ENCODE assay signal across 30 cellular contexts in genomic region chr2:177669625-177670330, GRCh38.
A peak's percentile ranks its signal among the peaks of the same experiment; 100 is the strongest.
DNase-seq lines count a peak whose midpoint lies in the region; ATAC-seq and TF ChIP-seq lines count a peak whose summit lies in the region.
"Had no signal": no experiment of that assay in that cellular context is flagged by ENCODE, and none has a peak within 500 bp of the region (broad histone marks: within the 10 kb centered on the region; RNA-seq: fewer than 3 reads in every experiment).

No MANE protein-coding gene starts in this region.

- no peaks in the 10 kb centered on the region for H3K9me3 Mint-ChIP-seq in neural progenitor cell
- H3K9me3 Mint-ChIP-seq: activated naive CD4-positive, alpha-beta T cell treated with anti-CD3 and anti-CD28 coated beads for 36 hours; central memory CD8-positive, alpha-beta T cell had no signal

- H3K4me3 Mint-ChIP-seq in neural progenitor cell, result no peak overlapping the region
- H3K4me3 Mint-ChIP-seq: activated CD4-positive, alpha-beta T cell treated with anti-CD3 and anti-CD28 coated beads for 36 hours; activated CD8-positive, alpha-beta T cell treated with anti-CD3 and anti-CD28 coated beads, Interleukin-2, amount 10 ng/mL, durations not matched to agents 7 days and 5 days; activated naive CD4-positive, alpha-beta T cell treated with anti-CD3 and anti-CD28 coated beads for 36 hours; central memory CD8-positive, alpha-beta T cell had no signal

- ATAC-seq in HG02840 (IDR thresholded peaks at IDR 0.05; ENCODE audit: low FRiP score, unreplicated experiment), result no peak
- ATAC-seq: activated CD8-positive, alpha-beta T cell treated with anti-CD3 and anti-CD28 coated beads, Interleukin-2, amount 10 ng/mL, durations not matched to agents 7 days and 5 days; gastroesophageal sphincter; HCT116; mucosa of descending colon; right cardiac atrium had no signal

- no peak overlapping the region for H3K9ac ChIP-seq in neural progenitor cell
- H3K9ac ChIP-seq: BLaER1 had no signal

- H3K27ac Mint-ChIP-seq in neural progenitor cell, result no peak overlapping the region
- H3K27ac Mint-ChIP-seq: activated CD4-positive, alpha-beta T cell treated with anti-CD3 and anti-CD28 coated beads for 36 hours; activated CD8-positive, alpha-beta T cell treated with anti-CD3 and anti-CD28 coated beads, Interleukin-2, amount 10 ng/mL, durations not matched to agents 7 days and 5 days; activated naive CD4-positive, alpha-beta T cell treated with anti-CD3 and anti-CD28 coated beads for 36 hours had no signal

- no peak overlapping the region for H2AFZ ChIP-seq in neural progenitor cell (replicated peaks)

- peaks cover 8% of the 10 kb centered on the region for H3K27me3 Mint-ChIP-seq in neural progenitor cell (ENCODE audit: insufficient read depth, low read depth)

- no peaks in the 10 kb centered on the region for H3K36me3 ChIP-seq in neural progenitor cell
- H3K36me3 ChIP-seq in spleen, result no peaks in the 10 kb centered on the region
- H3K36me3 ChIP-seq: BLaER1, gastroesophageal sphincter, tibial nerve had no signal

- H3K79me2 ChIP-seq in neural progenitor cell (ENCODE audit: low read depth), result no peaks in the 10 kb centered on the region

- no peaks in the 10 kb centered on the region for H3K9me3 ChIP-seq in neural progenitor cell (ENCODE audit: low read depth)
- no peaks in the 10 kb centered on the region for H3K9me3 ChIP-seq in spleen
- H3K9me3 ChIP-seq: BLaER1, gastroesophageal sphincter, mucosa of descending colon, tibial nerve had no signal

- TF ChIP-seq CTCF in neural progenitor cell (IDR thresholded peaks at IDR 0.05) (no peak), spleen (IDR thresholded peaks at IDR 0.05 in 8 of 11, conservative IDR thresholded peaks at IDR 0.05 in 3 of 11) (no peak)

- H4K20me1 ChIP-seq in neural progenitor cell (ENCODE audit: low read depth), result no peaks in the 10 kb centered on the region
- H4K20me1 ChIP-seq: BLaER1 had no signal

- intact Hi-C loops in spleen (cut with DNase I; ENCODE audit: low total_unique reads) (no loop called here), head of caudate nucleus (cut with DNase I) (no loop called here)

- H3K4me1 Mint-ChIP-seq in neural progenitor cell, result peaks cover 40% of the 10 kb centered on the region
- H3K4me1 Mint-ChIP-seq: central memory CD8-positive, alpha-beta T cell had no signal

- 83 to 92% (median 87%) methylated on average over 3 of the region's 3 CpGs for WGBS in spleen, 5 donors

- H3K4me1 ChIP-seq in neural progenitor cell, result peaks cover 32% of the 10 kb centered on the region
- H3K4me1 ChIP-seq in spleen, result no peaks in the 10 kb centered on the region
- H3K4me1 ChIP-seq: BLaER1, tibial nerve had no signal

- TF ChIP-seq POLR2A in spleen (IDR thresholded peaks at IDR 0.05), result no peak

- no peaks in the 10 kb centered on the region for H3K36me3 Mint-ChIP-seq in neural progenitor cell

- H3K4me3 ChIP-seq in neural progenitor cell, result no peak overlapping the region
- no peak overlapping the region for H3K4me3 ChIP-seq in spleen
- H3K4me3 ChIP-seq: BLaER1, gastroesophageal sphincter, mucosa of descending colon, tibial nerve had no signal

- peaks cover 12% of the 10 kb centered on the region for H3F3A ChIP-seq in neural progenitor cell (ENCODE audit: low read depth)

- peak overlapping the region; percentile 62 for H3K4me2 ChIP-seq in neural progenitor cell
- H3K4me2 ChIP-seq: BLaER1 had no signal

- DNase-seq in ELF-1 (ENCODE audit: low read depth, low spot score) (peak; percentile 37), M059J (ENCODE audit: low read depth) (peak; percentile 46), dermis microvascular lymphatic vessel endothelial cell (ENCODE audit: low read depth in 2 of 2) (peak; percentile 5 to 30), neural progenitor cell (ENCODE audit: low spot score) (no peak), spleen (no peak), head of caudate nucleus (no peak)
- DNase-seq: activated CD4-positive, alpha-beta T cell treated with anti-CD3 and anti-CD28 coated beads for 36 hours; activated CD8-positive, alpha-beta T cell treated with anti-CD3 and anti-CD28 coated beads, Interleukin-2, amount 10 ng/mL, durations not matched to agents 7 days and 5 days; activated naive CD4-positive, alpha-beta T cell treated with anti-CD3 and anti-CD28 coated beads for 36 hours; dermis blood vessel endothelial cell; DMS53; GDM1; hippocampal formation; IMR-90; mammary epithelial cell; mucosa of descending colon; NCI-H1092; NCI-H1930; posterior cingulate gyrus; right cardiac atrium; SHP77; stimulated activated CD4-positive, alpha-beta T cell treated with anti-CD3 and anti-CD28 coated beads, Interleukin-12 subunit alpha, Interleukin-12 subunit beta, amount 100 ng/mL, for 4 hours; stimulated activated CD4-positive, alpha-beta T cell treated with anti-CD3 and anti-CD28 coated beads, Interleukin-4, amount 100 ng/mL, for 1 hour; SW 1271 had no signal

- H3K27ac ChIP-seq in neural progenitor cell, result no peak overlapping the region
- no peak overlapping the region for H3K27ac ChIP-seq in spleen
- H3K27ac ChIP-seq: BLaER1, gastroesophageal sphincter, tibial nerve had no signal

- H3K27me3 ChIP-seq in neural progenitor cell (peaks cover 24% of the 10 kb centered on the region), spleen (replicated peaks in 1 of 7) (peaks cover 0 to 7% (median 0%) of the 10 kb centered on the region in 7 donors)
- H3K27me3 ChIP-seq: BLaER1, tibial nerve had no signal

Comparison
In these comparisons a context has a peak if more than half of its experiments do, and no peak if none do; other contexts are left out.
1. DNase-seq: peak in ELF-1 (single experiment), M059J (single experiment) and dermis microvascular lymphatic vessel endothelial cell (2 of 2); none in neural progenitor cell (single experiment), spleen (single experiment) and head of caudate nucleus (0 of 42).